1 cellular context compared by ENCODE assay signal in genomic region chr20:50282592-50283241, GRCh38.
TF ChIP-seq lines count a peak whose summit lies in the region.

No MANE protein-coding gene starts in this region.

TF ChIP-seq in HepG2, 621 proteins besides CTCF, POLR2A, EP300 and RAD21 (continued from another document):
- TF ChIP-seq KIAA2018 (CRISPR knock-in tag; IDR thresholded peaks at IDR 0.05; ENCODE audit: borderline replicate concordance) (no peak), ZNF451 (CRISPR knock-in tag; IDR thresholded peaks at IDR 0.05) (no peak), CBX5 (CRISPR knock-in tag; IDR thresholded peaks at IDR 0.05; ENCODE audit: borderline replicate concordance) (0 out of 2 replicates have a peak, but pooled peaks have one; percentile 13), ZNF382 (CRISPR knock-in tag; IDR thresholded peaks at IDR 0.05; ENCODE audit: borderline replicate concordance) (no peak), PAWR (CRISPR knock-in tag; IDR thresholded peaks at IDR 0.05; ENCODE audit: borderline replicate concordance) (0 out of 2 replicates have a peak, but pooled peaks have one; percentile 32), ASH2L (IDR thresholded peaks at IDR 0.05; ENCODE audit: insufficient read length, low read depth, low read length) (peak; percentile 48), ZFAT (CRISPR knock-in tag; conservative IDR thresholded peaks at IDR 0.05) (no peak), MNT (IDR thresholded peaks at IDR 0.05) (no peak), ZNF577 (CRISPR knock-in tag; IDR thresholded peaks at IDR 0.05; ENCODE audit: borderline replicate concordance, low read depth) (0 out of 2 replicates have a peak, but pooled peaks have one; percentile 18), ZFY (CRISPR knock-in tag; IDR thresholded peaks at IDR 0.05) (no peak)
